Comparison of ENCODE assay signal across 8 cellular contexts in the genomic region with DNA sequence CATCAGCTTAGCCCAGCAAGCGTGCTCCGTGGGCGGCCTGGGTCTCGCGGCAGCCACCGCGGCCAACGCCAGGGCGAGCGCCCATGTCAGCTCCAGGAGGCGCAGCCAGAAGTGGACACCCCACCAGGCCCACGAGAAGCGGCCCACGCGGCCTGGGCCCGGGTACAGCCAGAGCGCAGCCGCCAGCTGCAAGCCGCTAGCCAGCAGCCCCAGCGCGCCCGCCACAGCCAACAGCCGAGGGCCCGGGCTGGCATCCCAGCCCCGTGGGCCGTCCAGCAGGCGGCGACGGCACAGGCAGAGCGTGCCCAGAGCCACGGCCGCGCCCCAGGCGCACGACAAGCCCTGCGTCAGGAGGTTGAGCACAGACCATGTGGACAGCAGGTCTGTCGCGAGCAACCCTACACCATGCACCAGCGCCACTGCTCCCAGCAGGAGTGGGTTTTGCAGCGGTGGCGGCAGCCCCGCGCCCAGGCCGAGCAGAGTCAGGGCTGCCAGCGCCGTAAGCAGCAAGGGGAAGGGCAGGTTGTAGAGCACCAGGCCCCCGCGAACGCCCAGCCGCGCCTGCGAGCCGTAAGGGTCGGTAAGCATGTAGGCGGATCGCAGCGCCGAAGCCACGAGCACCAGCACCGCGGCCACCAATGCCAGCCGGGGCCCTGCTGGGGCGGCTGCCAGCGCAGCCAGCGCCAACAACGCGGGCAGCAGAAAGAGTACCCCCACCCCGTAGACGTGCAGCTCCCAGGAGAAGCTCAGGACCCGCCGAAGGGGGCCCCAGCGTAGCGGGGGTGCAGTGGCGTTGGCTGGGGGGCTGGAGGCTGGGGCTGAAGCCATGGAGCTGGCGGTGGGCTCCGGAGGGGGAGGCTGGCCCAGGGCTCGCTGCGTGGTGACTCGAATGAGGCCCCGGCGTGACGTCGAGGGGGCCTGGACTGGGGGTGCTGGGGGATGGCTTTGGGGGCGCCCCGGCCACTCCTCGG. TPM values are rescaled to one million over a fixed set of nuclear protein-coding genes. Genes with fewer than 3 reads are reported as not detected.
DNase-seq lines count a peak whose midpoint lies in the region; ATAC-seq and TF ChIP-seq lines count a peak whose summit lies in the region.

No MANE protein-coding gene starts in this region.

- no peak overlapping the region for H2AFZ ChIP-seq in SK-N-SH (ENCODE audit: low read depth)

- H3K4me2 ChIP-seq in SK-N-SH = peak overlapping the region; percentile 19; the same call in 1 of the 2 replicates

- no peaks in the 10 kb centered on the region for H3K27me3 ChIP-seq in SK-N-SH (ENCODE audit: insufficient read depth)

- no peak overlapping the region; the same call in 1 of the 2 replicates for H3K4me3 ChIP-seq in HEK293 (ENCODE audit: low read depth, low read length)
- peak overlapping the region; percentile 41; a peak in 3 of 4 replicates for H3K4me3 ChIP-seq in SK-N-SH (ENCODE audit: low read depth in 2 of 2, low read length in 1 of 2)

- H3K27me3 Mint-ChIP-seq in osteocyte (ENCODE audit: unreplicated experiment) = no peaks in the 10 kb centered on the region
- H3K27me3 Mint-ChIP-seq in stimulated activated naive B cell treated with anti-CD40 and anti-IgM and Interleukin-4, amounts not matched to agents 10 μg/mL and 1 μg/mL and 100 μg/mL, for 72 hours = no peaks in the 10 kb centered on the region

- H3K27ac Mint-ChIP-seq in osteocyte (ENCODE audit: unreplicated experiment) = peak overlapping the region; percentile 31
- H3K27ac Mint-ChIP-seq in stimulated activated naive B cell treated with anti-CD40 and anti-IgM and Interleukin-4, amounts not matched to agents 10 μg/mL and 1 μg/mL and 100 μg/mL, for 72 hours = no peak overlapping the region

- H3K4me1 ChIP-seq in HEK293 (ENCODE audit: control insufficient read depth, insufficient read depth, low read length) (no peaks in the 10 kb centered on the region), SK-N-SH (ENCODE audit: control insufficient read depth in 1 of 2, insufficient read depth in 2 of 2, low read depth in 1 of 2, low read length in 1 of 2) (peaks cover 0 to 12% of the 10 kb centered on the region in 2 experiments; a peak in 1 of 4 replicates)

- no peak overlapping the region for H3K9ac ChIP-seq in SK-N-SH

- CTCF ChIA-PET in HEK293 (lab: Yijun Ruan, JAX) (interaction anchor here (0.5 to 2.3 kb wide), 26 partner anchors 7 to 369 kb away, joined by 3 to 19 read pairs (median 5); a partner anchor contains a TSS), SK-N-SH (lab: Yijun Ruan, JAX) (interaction anchor here (0.6 to 2.0 kb wide), 16 partner anchors 8 to 444 kb away, joined by 3 to 38 read pairs (median 5); a partner anchor contains a TSS)

- peak overlapping the region; percentile 85 for H3K4me3 Mint-ChIP-seq in osteocyte (ENCODE audit: unreplicated experiment)
- H3K4me3 Mint-ChIP-seq in stimulated activated naive B cell treated with anti-CD40 and anti-IgM and Interleukin-4, amounts not matched to agents 10 μg/mL and 1 μg/mL and 100 μg/mL, for 72 hours = no peak overlapping the region

- H3F3A ChIP-seq in SK-N-SH (replicated peaks; ENCODE audit: insufficient read depth) = peaks cover 4% of the 10 kb centered on the region

- 87% methylated on average over 19 of the region's 86 CpGs for WGBS in SK-N-SH (ENCODE audit: low lambda C conversion rate)

- TF ChIP-seq RAD21 in SK-N-SH (IDR thresholded peaks at IDR 0.05; ENCODE audit: low read length) = peak; percentile 18; the same call in 1 of the 2 replicates

- no peak for TF ChIP-seq EP300 in SK-N-SH (IDR thresholded peaks at IDR 0.05; ENCODE audit: borderline replicate concordance in 1 of 2, low read depth in 1 of 2, low read length in 1 of 2)

- H3K27ac ChIP-seq in HEK293 (ENCODE audit: extremely low read depth, low read depth, low read length) (peak overlapping the region; percentile 69; the same call in 1 of the 2 replicates), SK-N-SH (ENCODE audit: low read depth in 2 of 2, low read length in 1 of 2) (peak overlapping the region in 1 of 2 experiments; percentile 43; a peak in 1 of 4 replicates)

- peaks cover 21% of the 10 kb centered on the region for H3K4me1 Mint-ChIP-seq in osteocyte (ENCODE audit: unreplicated experiment)
- H3K4me1 Mint-ChIP-seq in stimulated activated naive B cell treated with anti-CD40 and anti-IgM and Interleukin-4, amounts not matched to agents 10 μg/mL and 1 μg/mL and 100 μg/mL, for 72 hours = peaks cover 13 to 31% of the 10 kb centered on the region in 2 donors

- ATAC-seq in HG03097 (IDR thresholded peaks at IDR 0.05; ENCODE audit: low FRiP score, unreplicated experiment) = no peak
- no peak for ATAC-seq in HG03025 (IDR thresholded peaks at IDR 0.05; ENCODE audit: low FRiP score, unreplicated experiment)
- ATAC-seq in stimulated activated naive B cell treated with anti-CD40 and anti-IgM and Interleukin-4, amounts not matched to agents 10 μg/mL and 1 μg/mL and 100 μg/mL, for 72 hours (replicated peaks) = no peak

- H3K79me2 ChIP-seq in SK-N-SH (ENCODE audit: insufficient read depth) = no peaks in the 10 kb centered on the region

- no peaks in the 10 kb centered on the region for H3K9me2 ChIP-seq in SK-N-SH

- POLR2A ChIA-PET in HEK293 (lab: Yijun Ruan, JAX) (interaction anchor here (0.5 to 1.9 kb wide), 20 partner anchors 7 to 374 kb away, joined by 3 to 33 read pairs (median 4); a partner anchor contains a TSS), SK-N-SH (lab: Yijun Ruan, JAX) (interaction anchor here (0.7 to 6.8 kb wide), 6 partner anchors 13 to 103 kb away, joined by 3 to 58 read pairs (median 3); a partner anchor contains a TSS)

- H3K36me3 ChIP-seq in HEK293 (ENCODE audit: control insufficient read depth in 2 of 2, insufficient read depth in 1 of 2, low read length in 2 of 2) (peaks cover 0 to 50% of the 10 kb centered on the region in 2 experiments; a peak in 1 of 3 replicates), SK-N-SH (replicated peaks in 1 of 2; ENCODE audit: control insufficient read depth in 1 of 2, insufficient read depth in 2 of 2, low read length in 1 of 2) (peaks cover 0 to 18% of the 10 kb centered on the region in 2 experiments)

- no peaks in the 10 kb centered on the region for H3K9me3 Mint-ChIP-seq in osteocyte (ENCODE audit: unreplicated experiment)
- no peaks in the 10 kb centered on the region for H3K9me3 Mint-ChIP-seq in stimulated activated naive B cell treated with anti-CD40 and anti-IgM and Interleukin-4, amounts not matched to agents 10 μg/mL and 1 μg/mL and 100 μg/mL, for 72 hours

- no peaks in the 10 kb centered on the region for H3K36me3 Mint-ChIP-seq in osteocyte (ENCODE audit: unreplicated experiment)
- peaks cover 10 to 43% of the 10 kb centered on the region in 2 donors for H3K36me3 Mint-ChIP-seq in stimulated activated naive B cell treated with anti-CD40 and anti-IgM and Interleukin-4, amounts not matched to agents 10 μg/mL and 1 μg/mL and 100 μg/mL, for 72 hours

- TF ChIP-seq CTCF in HEK293 (tag by site-specific recombination; IDR thresholded peaks at IDR 0.05) (no peak), SK-N-SH (IDR thresholded peaks at IDR 0.05) (peak; percentile 26), osteocyte (IDR thresholded peaks at IDR 0.05) (peak; percentile 62)

- H4K20me1 ChIP-seq in SK-N-SH (ENCODE audit: insufficient read depth) = no peaks in the 10 kb centered on the region

- no peaks in the 10 kb centered on the region for H3K9me3 ChIP-seq in HEK293 (ENCODE audit: control insufficient read depth, insufficient read depth, low read depth, low read length)
- no peaks in the 10 kb centered on the region for H3K9me3 ChIP-seq in SK-N-SH

- peak; percentile 85 for DNase-seq in SK-N-SH
- peak; percentile 69 for DNase-seq in globus pallidus (ENCODE audit: low spot score)
- peak; percentile 89 for DNase-seq in osteocyte (ENCODE audit: extremely low spot score, unreplicated experiment)
- no peak for DNase-seq in glomerular visceral epithelial cell (ENCODE audit: extremely low spot score)
- no peak for DNase-seq in stimulated activated naive B cell treated with anti-CD40 and anti-IgM and Interleukin-4, amounts not matched to agents 10 μg/mL and 1 μg/mL and 100 μg/mL, for 72 hours

TF ChIP-seq in HEK293, 187 proteins besides CTCF, POLR2A, EP300 and RAD21:
- TF ChIP-seq ZNF23 (tag by site-specific recombination; IDR thresholded peaks at IDR 0.05; ENCODE audit: borderline replicate concordance) = no peak
- TF ChIP-seq ZNF140 (tag by site-specific recombination; IDR thresholded peaks at IDR 0.05) = no peak
TF ChIP-seq in HEK293: peak in this region for 0.

TF ChIP-seq in SK-N-SH, 30 proteins besides CTCF, POLR2A, EP300 and RAD21:
- peak; percentile 91 for TF ChIP-seq MXI1 (IDR thresholded peaks at IDR 0.05; ENCODE audit: low read depth, low read length)
- TF ChIP-seq, protein P1, sequence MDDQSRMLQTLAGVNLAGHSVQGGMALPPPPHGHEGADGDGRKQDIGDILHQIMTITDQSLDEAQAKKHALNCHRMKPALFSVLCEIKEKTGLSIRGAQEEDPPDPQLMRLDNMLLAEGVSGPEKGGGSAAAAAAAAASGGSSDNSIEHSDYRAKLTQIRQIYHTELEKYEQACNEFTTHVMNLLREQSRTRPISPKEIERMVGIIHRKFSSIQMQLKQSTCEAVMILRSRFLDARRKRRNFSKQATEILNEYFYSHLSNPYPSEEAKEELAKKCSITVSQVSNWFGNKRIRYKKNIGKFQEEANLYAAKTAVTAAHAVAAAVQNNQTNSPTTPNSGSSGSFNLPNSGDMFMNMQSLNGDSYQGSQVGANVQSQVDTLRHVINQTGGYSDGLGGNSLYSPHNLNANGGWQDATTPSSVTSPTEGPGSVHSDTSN (IDR thresholded peaks at IDR 0.05) = no peak

RNA-seq across cellular contexts. Expression of a gene that starts 4.9 kb away (rescaled TPM):
- 3.9 and 5.5 TPM in 2 replicates for polyA plus RNA-seq in SK-N-SH (2012; rRNA removed)
- 1.9 and 3.9 TPM in 2 replicates for polyA plus RNA-seq in SK-N-SH (2012; cell fraction: cytosol; rRNA removed)
- polyA plus RNA-seq in SK-N-SH (2012; cell fraction: nucleus; rRNA removed) = 6.5 and 6.9 TPM in 2 replicates
- total RNA-seq in osteocyte = 6.6 and 7.9 TPM in 2 replicates

RNA-seq across cellular contexts. Expression of a gene that starts 13.7 kb away (rescaled TPM):
- polyA plus RNA-seq in SK-N-SH (2012; rRNA removed) = 77.6 and 86.9 TPM in 2 replicates
- 46.9 and 64.3 TPM in 2 replicates for polyA plus RNA-seq in SK-N-SH (2012; cell fraction: cytosol; rRNA removed)
- polyA plus RNA-seq in SK-N-SH (2012; cell fraction: nucleus; rRNA removed) = 96.4 and 104 TPM in 2 replicates
- 24.8 and 25.3 TPM in 2 replicates for total RNA-seq in osteocyte

RNA-seq across cellular contexts. Expression of a gene that starts 30.4 kb away (rescaled TPM):
- polyA plus RNA-seq in SK-N-SH (2012; rRNA removed) = 17.3 and 17.9 TPM in 2 replicates
- polyA plus RNA-seq in SK-N-SH (2012; cell fraction: cytosol; rRNA removed) = 6.7 and 11.4 TPM in 2 replicates
- 52.7 and 62.2 TPM in 2 replicates for polyA plus RNA-seq in SK-N-SH (2012; cell fraction: nucleus; rRNA removed)
- 36.5 and 36.6 TPM in 2 replicates for total RNA-seq in osteocyte

RNA-seq across cellular contexts. Expression of a gene that starts 39.3 kb away (rescaled TPM):
- polyA plus RNA-seq in SK-N-SH (2012; rRNA removed) = 113 and 123 TPM in 2 replicates
- 114 and 115 TPM in 2 replicates for polyA plus RNA-seq in SK-N-SH (2012; cell fraction: cytosol; rRNA removed)
- polyA plus RNA-seq in SK-N-SH (2012; cell fraction: nucleus; rRNA removed) = 41.4 and 85.1 TPM in 2 replicates
- 67.1 and 67.7 TPM in 2 replicates for total RNA-seq in osteocyte

RNA-seq across cellular contexts. Expression of a gene that starts 44.7 kb away (rescaled TPM):
- 0.76 and 0.95 TPM in 2 replicates for polyA plus RNA-seq in SK-N-SH (2012; rRNA removed)
- 0.24 and 0.30 TPM in 2 replicates for polyA plus RNA-seq in SK-N-SH (2012; cell fraction: cytosol; rRNA removed)
- 2.9 and 3.1 TPM in 2 replicates for polyA plus RNA-seq in SK-N-SH (2012; cell fraction: nucleus; rRNA removed)
- total RNA-seq in osteocyte = 0.89 and 1.4 TPM in 2 replicates

Comparison
In these comparisons a context has a peak if more than half of its experiments do, and no peak if none do; other contexts are left out.
1. DNase-seq: peak in SK-N-SH (single experiment), globus pallidus (single experiment) and osteocyte (single experiment); none in glomerular visceral epithelial cell (single experiment) and stimulated activated naive B cell treated with anti-CD40 and anti-IgM and Interleukin-4, amounts not matched to agents 10 μg/mL and 1 μg/mL and 100 μg/mL, for 72 hours (single experiment).